Comparison of ENCODE assay signal across 8 cellular contexts in the genomic region with DNA sequence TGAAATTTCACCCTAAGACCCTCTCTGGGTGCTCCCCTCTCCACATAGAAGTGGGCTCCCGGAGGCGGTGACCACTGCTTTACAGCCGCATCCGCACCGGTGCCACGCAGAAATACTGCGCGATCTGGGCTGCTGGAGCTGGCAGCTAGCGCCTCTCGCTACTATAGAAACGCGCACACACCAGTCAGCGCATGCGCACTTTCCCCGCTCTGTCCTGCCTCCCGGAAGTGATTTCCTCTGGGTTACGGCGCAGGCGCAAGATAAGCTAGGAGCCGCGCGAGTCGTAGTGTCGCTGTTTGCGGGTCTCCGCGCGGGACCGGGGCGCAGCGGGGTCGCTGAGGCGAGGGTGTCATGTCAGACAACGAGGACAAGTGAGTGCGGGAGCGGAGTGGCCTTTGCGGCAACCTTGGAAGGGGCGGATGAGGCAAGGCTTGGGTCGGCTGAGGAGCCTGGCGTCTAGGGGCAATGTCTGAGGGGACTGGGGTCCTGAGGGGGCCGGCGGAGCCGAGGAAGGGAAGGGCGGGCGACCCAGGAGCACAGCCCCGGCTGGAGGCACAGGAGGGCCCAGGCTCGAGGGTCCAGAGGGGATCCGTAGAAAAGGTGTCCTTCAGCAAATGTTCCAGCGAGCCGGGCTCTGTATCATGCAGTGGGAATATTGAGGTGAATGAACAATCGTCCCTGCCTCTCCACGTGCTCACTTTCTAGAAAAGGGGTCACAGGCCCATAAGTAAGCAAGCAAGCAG. TPM values are rescaled to one million over a fixed set of nuclear protein-coding genes. Genes with fewer than 3 reads are reported as not detected.
DNase-seq lines count a peak whose midpoint lies in the region; ATAC-seq and TF ChIP-seq lines count a peak whose summit lies in the region.

A gene (minus strand): TSS at position 165 of the 743 bp plus-strand sequence. CDS start 452 bp downstream, outside the sequence.
A gene (plus strand): TSS at position 263 of the 743 bp plus-strand sequence. CDS start 89 bp downstream, at position 352.

- peaks cover 40% of the 10 kb centered on the region for H3K36me3 Mint-ChIP-seq in Calu3 (ENCODE audit: insufficient read depth, unreplicated experiment)

- H3K56ac ChIP-seq in mesendoderm (ENCODE audit: low read length): peak within 1 kb of the TSS; percentile 92

- peak within 1 kb of the TSS; percentile 18 for H3K4ac ChIP-seq in mesendoderm (ENCODE audit: low read depth, low read length)

- no peak within 1 kb of the TSS for H2BK5ac ChIP-seq in mesendoderm (ENCODE audit: low read length)

- TF ChIP-seq CTCF in Calu3 (IDR thresholded peaks at IDR 0.05; ENCODE audit: unreplicated experiment): peak; percentile 15

- H3K4me3 Mint-ChIP-seq in Calu3 (ENCODE audit: low read depth, unreplicated experiment): peak within 1 kb of the TSS; percentile 94

- H3K27me3 ChIP-seq in endocrine pancreas (ENCODE audit: control insufficient read depth, insufficient read depth, low read length) (no peaks in the 10 kb centered on the region), mesendoderm (ENCODE audit: insufficient read depth, low read length, poor library complexity) (no peaks in the 10 kb centered on the region)

- no peak within 1 kb of the TSS for H2BK120ac ChIP-seq in mesendoderm (ENCODE audit: low read depth, low read length)

- H3K79me2 ChIP-seq in mesendoderm (ENCODE audit: control insufficient read depth, insufficient read depth, low read length): peaks cover 13% of the 10 kb centered on the region

- peaks cover 23% of the 10 kb centered on the region for H3K4me1 Mint-ChIP-seq in Calu3 (ENCODE audit: low read depth, unreplicated experiment)

- no TSS peak for BruUV-seq in Calu3 (replicated peaks; lab: Mats Ljungman, UMichigan)

- H3K9ac ChIP-seq in endocrine pancreas (ENCODE audit: control insufficient read depth, insufficient read depth, low read length) (peak within 1 kb of the TSS; percentile 68), mesendoderm (ENCODE audit: low read length) (peak within 1 kb of the TSS; percentile 87)

- no peak within 1 kb of the TSS for H4K8ac ChIP-seq in mesendoderm (ENCODE audit: low read depth, low read length)

- peak; percentile 83 for ATAC-seq in GM21381 (IDR thresholded peaks at IDR 0.05; ENCODE audit: unreplicated experiment)

- no peaks in the 10 kb centered on the region for H3K9me3 Mint-ChIP-seq in Calu3 (ENCODE audit: low read depth, unreplicated experiment)

- H2AK5ac ChIP-seq in mesendoderm (ENCODE audit: low read length): no peak within 1 kb of the TSS

- no peaks in the 10 kb centered on the region for H3K4me1 ChIP-seq in endocrine pancreas (ENCODE audit: control insufficient read depth, insufficient read depth, low read length)
- peaks cover 3% of the 10 kb centered on the region for H3K4me1 ChIP-seq in mesendoderm (ENCODE audit: control insufficient read depth, low read depth, low read length)

- H3K79me1 ChIP-seq in mesendoderm (ENCODE audit: low read length): peaks cover 9% of the 10 kb centered on the region

- intact Hi-C loops in Calu3 (cut with micrococcal nuclease; ENCODE audit: unreplicated experiment): no loop called here

- H3K27me3 Mint-ChIP-seq in Calu3 (ENCODE audit: unreplicated experiment): no peaks in the 10 kb centered on the region

- no peak within 1 kb of the TSS for H2BK15ac ChIP-seq in mesendoderm (replicated peaks; ENCODE audit: low read depth)

- WGBS in mesendoderm (ENCODE audit: extremely low coverage, insufficient coverage, low lambda C conversion rate): no CpG with 5 or more reads among the region's 52 CpGs

- no peaks in the 10 kb centered on the region for H3K9me3 ChIP-seq in endocrine pancreas (ENCODE audit: control insufficient read depth, low read length)

- CTCF ChIA-PET in Calu3 (lab: Charles Lee): interaction anchor here (0.5 to 1.7 kb wide), 6 partner anchors 10 to 247 kb away, joined by 3 to 8 read pairs (median 3); no protein-coding TSS in a partner anchor

- H3K4me3 ChIP-seq in endocrine pancreas (ENCODE audit: control insufficient read depth, insufficient read depth, low read length) (peak within 1 kb of the TSS; percentile 48), mesendoderm (ENCODE audit: low read length) (peak within 1 kb of the TSS; percentile 93)

- no peaks in the 10 kb centered on the region for H3K36me3 ChIP-seq in endocrine pancreas (ENCODE audit: control insufficient read depth, insufficient read depth, low read length)
- H3K36me3 ChIP-seq in mesendoderm (ENCODE audit: control insufficient read depth, insufficient read depth, low read length): peaks cover 9% of the 10 kb centered on the region

- no peak within 1 kb of the TSS for H3K18ac ChIP-seq in mesendoderm (ENCODE audit: low read length)

- peak within 1 kb of the TSS; percentile 11 for H3K23ac ChIP-seq in mesendoderm (ENCODE audit: low read length)

- no peak within 1 kb of the TSS for H3K27ac ChIP-seq in mesendoderm (ENCODE audit: low read depth, low read length)

- H3K27ac Mint-ChIP-seq in Calu3 (ENCODE audit: unreplicated experiment): peak within 1 kb of the TSS; percentile 87

- peak within 1 kb of the TSS; percentile 97 for H3K4me2 ChIP-seq in mesendoderm (ENCODE audit: low read length)

- no peak within 1 kb of the TSS for H4K5ac ChIP-seq in mesendoderm (ENCODE audit: low read length)

- DNase-seq in Calu3 (peak; percentile 93), HUDEP-2 (lab: John Stamatoyannopoulos, UW; ENCODE audit: unreplicated experiment in 76 of 76) (peak in 74 of 76 experiments; percentile 50 to 93 (median 87)), NOMO-1 treated with dmso at 0.1 percent for 144 hours (lab: John Stamatoyannopoulos, UW; ENCODE audit: unreplicated experiment) (peak; percentile 96), mesendoderm (peak; percentile 96)
- peak; percentile 93 for DNase-seq in activated CD8-positive, alpha-beta memory T cell treated with anti-CD3 and anti-CD28 coated beads, Interleukin-2, amount 50 U/mL, for 1 hour (ENCODE audit: extremely low read depth)
- peak; percentile 89 for DNase-seq in stimulated activated CD8-positive, alpha-beta memory T cell treated with anti-CD3 and anti-CD28 coated beads, Interleukin-12 subunit alpha, Interleukin-12 subunit beta, amount 100 ng/mL, for 4 hours (ENCODE audit: low read depth)

RNA-seq across cellular contexts. Expression of the first gene that starts in this region (rescaled TPM):
- 0.52 and 0.69 TPM in 2 replicates for total RNA-seq in Calu3 (2022)
- polyA plus RNA-seq in mesendoderm (2013, experiment 1 of 2): 0.31 TPM
- 0.41 TPM for polyA plus RNA-seq in mesendoderm (2013, experiment 2 of 2)

RNA-seq across cellular contexts. Expression of the second gene that starts in this region (rescaled TPM):
- total RNA-seq in Calu3 (2022): 105 and 111 TPM in 2 replicates
- 235 TPM for polyA plus RNA-seq in mesendoderm (2013, experiment 1 of 2)
- polyA plus RNA-seq in mesendoderm (2013, experiment 2 of 2): 238 TPM
